11 cellular contexts compared by ENCODE assay signal in genomic region chr3:129014793-129015345, GRCh38. TPM values are rescaled to one million over a fixed set of nuclear protein-coding genes. Genes with fewer than 3 reads are reported as not detected.
DNase-seq lines count a peak whose midpoint lies in the region; ATAC-seq, FAIRE-seq and TF ChIP-seq lines count a peak whose summit lies in the region.
"Had no signal": no experiment of that assay in that cellular context is flagged by ENCODE, and none has a peak within 500 bp of the region (broad histone marks: within the 10 kb centered on the region; RNA-seq: fewer than 3 reads in every experiment).

No MANE protein-coding gene starts in this region.

- H3K4me1 Mint-ChIP-seq in CD4-positive, alpha-beta T cell (ENCODE audit: low read depth): peaks cover 45% of the 10 kb centered on the region
- peaks cover 5% of the 10 kb centered on the region for H3K4me1 Mint-ChIP-seq in chondrocyte (ENCODE audit: low read depth)

- H3K9me3 Mint-ChIP-seq in CD4-positive, alpha-beta T cell: no peaks in the 10 kb centered on the region
- H3K9me3 Mint-ChIP-seq in chondrocyte (ENCODE audit: low read depth): no peaks in the 10 kb centered on the region

- H2BK12ac ChIP-seq in neuronal stem cell (ENCODE audit: low read length): peak overlapping the region; percentile 14

- H3K9me2 ChIP-seq in Loucy (replicated peaks; ENCODE audit: low read depth, low read length): no peaks in the 10 kb centered on the region

- H3F3A ChIP-seq in Loucy (ENCODE audit: low read depth): peaks cover 16% of the 10 kb centered on the region; the same call in 1 of the 2 replicates

- H3K36me3 Mint-ChIP-seq in CD4-positive, alpha-beta T cell (ENCODE audit: low read depth): no peaks in the 10 kb centered on the region
- H3K36me3 Mint-ChIP-seq in chondrocyte (ENCODE audit: low read depth): no peaks in the 10 kb centered on the region

- H3K4me1 ChIP-seq in Loucy (ENCODE audit: insufficient read depth, low read length, poor library complexity, severe bottlenecking) (peaks cover 47% of the 10 kb centered on the region), endothelial cell of umbilical vein (ENCODE audit: control insufficient read depth, extremely low read depth, insufficient read depth, low read length) (peaks cover 33% of the 10 kb centered on the region), neuronal stem cell (ENCODE audit: control insufficient read depth in 2 of 2, insufficient read depth in 1 of 2, low read depth in 1 of 2, low read length in 2 of 2) (peaks cover 8 to 18% of the 10 kb centered on the region in 2 donors)
- H3K4me1 ChIP-seq: ascending aorta had no signal

- no peaks in the 10 kb centered on the region for H3K79me2 ChIP-seq in Loucy (ENCODE audit: insufficient read depth, low read length)
- H3K79me2 ChIP-seq in endothelial cell of umbilical vein (ENCODE audit: control insufficient read depth, insufficient read depth, low read length): no peaks in the 10 kb centered on the region

- ATAC-seq in CD4-positive, alpha-beta T cell (ENCODE audit: poor library complexity): no peak
- ATAC-seq in GM18511 (IDR thresholded peaks at IDR 0.05; ENCODE audit: unreplicated experiment): no peak

- H2AK5ac ChIP-seq in neuronal stem cell (ENCODE audit: low read depth, low read length): peak overlapping the region; percentile 25

- no peak for DNase-seq in CD4-positive, alpha-beta T cell
- no peak for DNase-seq in endothelial cell of umbilical vein (ENCODE audit: low read depth, low spot score)
- DNase-seq in neuronal stem cell (ENCODE audit: low spot score): no peak
- no peak for DNase-seq in SW 1271 (lab: John Stamatoyannopoulos, UW)
- no peak for DNase-seq in chondrocyte (ENCODE audit: low spot score)
- no peak for DNase-seq in activated gamma-delta T cell (lab: John Stamatoyannopoulos, UW)

- no peak for TF ChIP-seq POLR2A in endothelial cell of umbilical vein (IDR thresholded peaks at IDR 0.05; ENCODE audit: low read depth, low read length)

- H3K23ac ChIP-seq in neuronal stem cell (ENCODE audit: low read depth, low read length, poor library complexity): peak overlapping the region; percentile 39

- H2BK5ac ChIP-seq in neuronal stem cell (ENCODE audit: low read length): no peak overlapping the region

- no peak overlapping the region for H3K14ac ChIP-seq in neuronal stem cell (ENCODE audit: low read length)

- H3K9ac ChIP-seq in Loucy (ENCODE audit: low read depth, low read length, poor library complexity, severe bottlenecking) (peak overlapping the region; percentile 84), endothelial cell of umbilical vein (replicated peaks; ENCODE audit: extremely low read depth, insufficient read depth, low read length) (peak overlapping the region; percentile 33), neuronal stem cell (ENCODE audit: low read depth, low read length, poor library complexity) (no peak overlapping the region)

- BruUV-seq in endothelial cell of umbilical vein (replicated peaks; lab: Mats Ljungman, UMichigan): no TSS peak

- H4K20me1 ChIP-seq in Loucy (ENCODE audit: insufficient read depth, low read length, poor library complexity, severe bottlenecking) (no peaks in the 10 kb centered on the region), endothelial cell of umbilical vein (replicated peaks; ENCODE audit: control insufficient read depth, extremely low read depth, insufficient read depth, low read length) (no peaks in the 10 kb centered on the region)

- no peaks in the 10 kb centered on the region for H3K27me3 ChIP-seq in CD4-positive, alpha-beta T cell (ENCODE audit: control insufficient read depth, insufficient read depth, low read length)
- H3K27me3 ChIP-seq in Loucy (ENCODE audit: insufficient read depth, low read length, poor library complexity, severe bottlenecking): no peaks in the 10 kb centered on the region
- H3K27me3 ChIP-seq in endothelial cell of umbilical vein (ENCODE audit: control insufficient read depth in 2 of 2, insufficient read depth in 2 of 2, low read length in 2 of 2): no peaks in the 10 kb centered on the region
- no peaks in the 10 kb centered on the region for H3K27me3 ChIP-seq in neuronal stem cell (ENCODE audit: control insufficient read depth in 3 of 3, insufficient read depth in 3 of 3, low read depth in 1 of 3, low read length in 3 of 3)
- H3K27me3 ChIP-seq: ascending aorta had no signal

- peak overlapping the region; percentile 79 for H3K27ac ChIP-seq in CD4-positive, alpha-beta T cell (ENCODE audit: low read depth, low read length)
- H3K27ac ChIP-seq in endothelial cell of umbilical vein (ENCODE audit: insufficient read depth, low read depth, low read length) (peak overlapping the region; percentile 86), neuronal stem cell (replicated peaks; ENCODE audit: low read length) (no peak overlapping the region)
- H3K27ac ChIP-seq: ascending aorta had no signal

- H3K9me3 ChIP-seq in CD4-positive, alpha-beta T cell (ENCODE audit: control insufficient read depth, low read length): no peaks in the 10 kb centered on the region
- H3K9me3 ChIP-seq in Loucy (ENCODE audit: insufficient read depth, low read depth, low read length) (no peaks in the 10 kb centered on the region), endothelial cell of umbilical vein (replicated peaks; ENCODE audit: control insufficient read depth, insufficient read depth, low read length) (no peaks in the 10 kb centered on the region), neuronal stem cell (replicated peaks in 1 of 2; ENCODE audit: control insufficient read depth in 2 of 2, insufficient read depth in 1 of 2, low read depth in 1 of 2, low read length in 2 of 2) (no peaks in the 10 kb centered on the region)
- H3K9me3 ChIP-seq: ascending aorta had no signal

- H2BK120ac ChIP-seq in neuronal stem cell (ENCODE audit: low read depth, low read length): no peak overlapping the region

- no peak overlapping the region for H4K8ac ChIP-seq in neuronal stem cell (ENCODE audit: low read depth, low read length)

- no peak overlapping the region for H3K18ac ChIP-seq in neuronal stem cell (ENCODE audit: low read length)

- no peak overlapping the region for H2AFZ ChIP-seq in Loucy (ENCODE audit: low read length)
- peak overlapping the region; percentile 1 for H2AFZ ChIP-seq in endothelial cell of umbilical vein (ENCODE audit: low read depth, low read length)
- no peak overlapping the region for H2AFZ ChIP-seq in neuronal stem cell (ENCODE audit: low read length)

- FAIRE-seq in endothelial cell of umbilical vein (lab: Jason Lieb, UNC): peak; percentile 31

- H3K27ac Mint-ChIP-seq in CD4-positive, alpha-beta T cell: peak overlapping the region; percentile 80
- H3K27ac Mint-ChIP-seq in chondrocyte (ENCODE audit: unreplicated experiment): no peak overlapping the region

- H3K4me3 ChIP-seq in Loucy (ENCODE audit: low read length, poor library complexity, severe bottlenecking) (peak overlapping the region; percentile 67), endothelial cell of umbilical vein (replicated peaks in 1 of 3; ENCODE audit: insufficient read depth in 1 of 3, low read depth in 1 of 3, low read length in 3 of 3) (no peak overlapping the region), neuronal stem cell (ENCODE audit: low read length in 2 of 2) (no peak overlapping the region)
- H3K4me3 ChIP-seq: ascending aorta had no signal

- no peaks in the 10 kb centered on the region for H3K79me1 ChIP-seq in neuronal stem cell (ENCODE audit: low read depth, low read length)

- H3K4me2 ChIP-seq in Loucy (ENCODE audit: low read depth, low read length, poor library complexity, severe bottlenecking) (peak overlapping the region; percentile 80), endothelial cell of umbilical vein (ENCODE audit: insufficient read depth, low read length) (no peak overlapping the region), neuronal stem cell (ENCODE audit: insufficient read depth, low read length, poor library complexity, severe bottlenecking) (no peak overlapping the region)

- H3K9me1 ChIP-seq in endothelial cell of umbilical vein (replicated peaks; ENCODE audit: control insufficient read depth, extremely low read depth, insufficient read depth, low read length): no peaks in the 10 kb centered on the region

- intact Hi-C loops in CD4-positive, alpha-beta T cell (cut with DNase I, micrococcal nuclease): no loop called here
- intact Hi-C loops in endothelial cell of umbilical vein (cut with micrococcal nuclease): loop anchor here (1.0 to 2.0 kb wide), 3 partner anchors 10 to 14 kb away; partner anchors contain the start of gene EFCC1

- no CpG with 5 or more reads among the region's 9 CpGs for WGBS in neuronal stem cell (ENCODE audit: extremely low coverage in 2 of 2, insufficient read length in 2 of 2, insufficient replicate concordance in 1 of 2), 2 donors

- no peaks in the 10 kb centered on the region for H3K27me3 Mint-ChIP-seq in CD4-positive, alpha-beta T cell
- H3K27me3 Mint-ChIP-seq in chondrocyte (ENCODE audit: low read depth): peaks cover 5% of the 10 kb centered on the region

- H3K4me3 Mint-ChIP-seq in CD4-positive, alpha-beta T cell: no peak overlapping the region
- H3K4me3 Mint-ChIP-seq in chondrocyte (ENCODE audit: unreplicated experiment): no peak overlapping the region

- H3K36me3 ChIP-seq in Loucy (ENCODE audit: insufficient read depth, low read length) (no peaks in the 10 kb centered on the region), endothelial cell of umbilical vein (ENCODE audit: control insufficient read depth in 2 of 2, extremely low read depth in 1 of 2, insufficient read depth in 2 of 2, low read length in 2 of 2) (no peaks in the 10 kb centered on the region), neuronal stem cell (replicated peaks in 1 of 2; ENCODE audit: control insufficient read depth in 2 of 2, insufficient read depth in 2 of 2, low read length in 2 of 2) (peaks cover 0 to 91% of the 10 kb centered on the region in 2 donors)
- H3K36me3 ChIP-seq: ascending aorta had no signal

- POLR2A ChIA-PET in CD4-positive, alpha-beta T cell (lab: Charles Lee): interaction anchor here (0.6 to 4.0 kb wide), 15 partner anchors 9 to 301 kb away, joined by 3 to 90 read pairs (median 11); partner anchors contain the start of genes ACAD9, CFAP92, COPG1 and EFCC1
- POLR2A ChIA-PET in endothelial cell of umbilical vein (lab: Charles Lee): interaction anchor here (1.2 kb wide), 1 partner anchor 107 kb away, joined by 4 read pairs; the partner anchor contains the start of gene RAB43

- H3K4ac ChIP-seq in neuronal stem cell (ENCODE audit: low read length): no peak overlapping the region

- dilution Hi-C loops in endothelial cell of umbilical vein (cut with MboI; ENCODE audit: extremely low pct_ligation_motif_present, low sequenced_read_pairs): no loop called here

- CTCF ChIA-PET in CD4-positive, alpha-beta T cell (lab: Charles Lee): interaction anchor here (3.4 to 7.6 kb wide), 4 partner anchors 11 to 231 kb away, joined by 14 to 56 read pairs (median 38); no protein-coding TSS in a partner anchor
- CTCF ChIA-PET in endothelial cell of umbilical vein (lab: Charles Lee): interaction anchor here (1.7 to 4.7 kb wide), 10 partner anchors 10 to 231 kb away, joined by 7 to 54 read pairs (median 14); partner anchors contain the start of genes CFAP92 and RAB43

- no peak for TF ChIP-seq CTCF in CD4-positive, alpha-beta T cell (IDR thresholded peaks at IDR 0.05)
- TF ChIP-seq CTCF in Loucy (conservative IDR thresholded peaks at IDR 0.05; ENCODE audit: low read length): no peak
- no peak for TF ChIP-seq CTCF in endothelial cell of umbilical vein (IDR thresholded peaks at IDR 0.05; ENCODE audit: extremely low read depth in 1 of 2, insufficient read depth in 1 of 2, low read depth in 1 of 2, low read length in 2 of 2)
- TF ChIP-seq CTCF in chondrocyte (IDR thresholded peaks at IDR 0.05): no peak

- no peak overlapping the region for H4K91ac ChIP-seq in neuronal stem cell (ENCODE audit: low read depth, low read length, poor library complexity)

- H2BK15ac ChIP-seq in neuronal stem cell (ENCODE audit: low read length): peak overlapping the region; percentile 8

RNA-seq across cellular contexts. Expression of gene EFCC1, which starts 13.8 kb away (rescaled TPM):
- under 1 TPM; 0.22 to 0.25 TPM for total RNA-seq in CD4-positive, alpha-beta T cell
- total RNA-seq in endothelial cell of umbilical vein (0.58 and 0.73 TPM in 2 replicates), chondrocyte (0.13 TPM in 1 of 3 replicates, not detected in the others)
- polyA plus RNA-seq in endothelial cell of umbilical vein: 1.3 and 1.6 TPM in 2 replicates
- 0.44 and 0.51 TPM in 2 replicates for polyA plus RNA-seq in endothelial cell of umbilical vein (2011; cell fraction: cytosol; rRNA removed)
- 1.7 and 3.1 TPM in 2 replicates for polyA plus RNA-seq in endothelial cell of umbilical vein (2011; cell fraction: nucleus; rRNA removed)
- polyA plus RNA-seq in endothelial cell of umbilical vein (2012): 0.05 and 0.31 TPM in 2 replicates
- 0.19 and 1.6 TPM in 2 replicates for polyA minus RNA-seq in endothelial cell of umbilical vein
- not detected for polyA minus RNA-seq in endothelial cell of umbilical vein (2011; cell fraction: cytosol; rRNA and poly(A)+ RNA removed)
- polyA minus RNA-seq in endothelial cell of umbilical vein (2011; cell fraction: nucleus; rRNA and poly(A)+ RNA removed): 0.48 and 0.87 TPM in 2 replicates
- polyA plus RNA-seq in neuronal stem cell (2013, experiment 1 of 2): 0.96 TPM
- polyA plus RNA-seq in neuronal stem cell (2013, experiment 2 of 2): 0.93 TPM

RNA-seq across cellular contexts. Expression of gene CFAP92, which starts 21.0 kb away (rescaled TPM):
- total RNA-seq in CD4-positive, alpha-beta T cell: under 1 TPM; 0.19 to 0.45 TPM
- total RNA-seq in endothelial cell of umbilical vein: 0.21 and 0.62 TPM in 2 replicates
- 0.04 and 0.10 TPM in 2 replicates for polyA plus RNA-seq in endothelial cell of umbilical vein
- 0.09 and 0.10 TPM in 2 replicates for polyA plus RNA-seq in endothelial cell of umbilical vein (2011; cell fraction: cytosol; rRNA removed)
- 0.21 and 0.25 TPM in 2 replicates for polyA plus RNA-seq in endothelial cell of umbilical vein (2011; cell fraction: nucleus; rRNA removed)
- polyA plus RNA-seq in endothelial cell of umbilical vein (2012): 0.16 TPM in 1 of 2 replicates, not detected in the other
- polyA minus RNA-seq in endothelial cell of umbilical vein: 0.05 and 0.40 TPM in 2 replicates
- not detected for polyA minus RNA-seq in endothelial cell of umbilical vein (2011; cell fraction: cytosol; rRNA and poly(A)+ RNA removed)
- 0.05 and 0.19 TPM in 2 replicates for polyA minus RNA-seq in endothelial cell of umbilical vein (2011; cell fraction: nucleus; rRNA and poly(A)+ RNA removed)
- 5.9 TPM for polyA plus RNA-seq in neuronal stem cell (2013, experiment 1 of 2)
- polyA plus RNA-seq in neuronal stem cell (2013, experiment 2 of 2): 7.3 TPM
- not detected in 3 replicates for total RNA-seq in chondrocyte
- total RNA-seq: ascending aorta, left lobe of liver had no signal

RNA-seq across cellular contexts. Expression of gene GP9, which starts 45.7 kb away (rescaled TPM):
- not detected for total RNA-seq in CD4-positive, alpha-beta T cell
- total RNA-seq in endothelial cell of umbilical vein (not detected in 2 replicates), chondrocyte (not detected in 3 replicates)
- not detected in 2 replicates for polyA plus RNA-seq in endothelial cell of umbilical vein
- not detected in 2 replicates for polyA plus RNA-seq in endothelial cell of umbilical vein (2011; cell fraction: cytosol; rRNA removed)
- not detected in 2 replicates for polyA plus RNA-seq in endothelial cell of umbilical vein (2011; cell fraction: nucleus; rRNA removed)
- not detected in 2 replicates for polyA plus RNA-seq in endothelial cell of umbilical vein (2012)
- polyA minus RNA-seq in endothelial cell of umbilical vein: not detected in 2 replicates
- polyA minus RNA-seq in endothelial cell of umbilical vein (2011; cell fraction: cytosol; rRNA and poly(A)+ RNA removed): not detected
- not detected in 2 replicates for polyA minus RNA-seq in endothelial cell of umbilical vein (2011; cell fraction: nucleus; rRNA and poly(A)+ RNA removed)
- polyA plus RNA-seq in neuronal stem cell (2013, experiment 1 of 2): not detected
- not detected for polyA plus RNA-seq in neuronal stem cell (2013, experiment 2 of 2)
- total RNA-seq: ascending aorta, subcutaneous adipose tissue had no signal
